Comparison of ENCODE assay signal across 37 cellular contexts in genomic region chr2:49192041-49192440, GRCh38. TPM values are rescaled to one million over a fixed set of nuclear protein-coding genes. Genes with fewer than 3 reads are reported as not detected.
"Had no signal": no experiment of that assay in that cellular context is flagged by ENCODE, and none has a peak within 500 bp of the region (broad histone marks: within the 10 kb centered on the region; RNA-seq: fewer than 3 reads in every experiment).

No MANE protein-coding gene starts in this region.

- H3K4me3 Mint-ChIP-seq: activated B cell treated with CpG ODN at 0.5 μM for 24 hours; activated CD4-positive, alpha-beta memory T cell treated with anti-CD3 and anti-CD28 coated beads for 36 hours; activated CD4-positive, alpha-beta T cell treated with anti-CD3 and anti-CD28 coated beads, Interleukin-2, amount 10 ng/mL, durations not matched to agents 24 days and 14 days; activated CD8-positive, alpha-beta memory T cell treated with anti-CD3 and anti-CD28 coated beads, Interleukin-2, amount 10 ng/mL, durations not matched to agents 7 days and 5 days; activated CD8-positive, alpha-beta T cell treated with anti-CD3 and anti-CD28 coated beads, Interleukin-2, amount 10 ng/mL, durations not matched to agents 7 days and 5 days; activated naive CD4-positive, alpha-beta T cell treated with anti-CD3 and anti-CD28 coated beads, Interleukin-2, amount 10 ng/mL, durations not matched to agents 7 days and 5 days; activated naive CD4-positive, alpha-beta T cell treated with anti-CD3 and anti-CD28 coated beads, Interleukin-2, amount 50 U/mL, for 24 hours; activated naive CD8-positive, alpha-beta T cell; activated naive CD8-positive, alpha-beta T cell treated with anti-CD3 and anti-CD28 coated beads, Interleukin-2, amount 10 ng/mL, durations not matched to agents 7 days and 5 days; activated naive CD8-positive, alpha-beta T cell treated with anti-CD3 and anti-CD28 coated beads, Interleukin-2, amount 50 U/mL, for 24 hours; activated T-cell treated with anti-CD3 and anti-CD28 coated beads, Interleukin-2, amount 50 U/mL, for 24 hours; T-helper 1 cell treated with Interleukin-12 subunit alpha and Interleukin-12 subunit beta and Interleukin-4 antibody, amounts not matched to agents 30 μg/mL and 1 μg/mL, for 36 hours; T-helper 2 cell treated with Interferon-gamma antibody and Interleukin-4, amounts not matched to agents 5 μg/mL and 100 μg/mL, for 36 hours had no signal

- H3K36me3 Mint-ChIP-seq: activated CD4-positive, alpha-beta memory T cell treated with anti-CD3 and anti-CD28 coated beads for 36 hours; activated CD8-positive, alpha-beta memory T cell treated with anti-CD3 and anti-CD28 coated beads, Interleukin-2, amount 10 ng/mL, durations not matched to agents 7 days and 5 days; activated naive CD4-positive, alpha-beta T cell treated with anti-CD3 and anti-CD28 coated beads, Interleukin-2, amount 10 ng/mL, durations not matched to agents 7 days and 5 days; activated naive CD4-positive, alpha-beta T cell treated with anti-CD3 and anti-CD28 coated beads, Interleukin-2, amount 50 U/mL, for 24 hours; activated naive CD8-positive, alpha-beta T cell; activated naive CD8-positive, alpha-beta T cell treated with anti-CD3 and anti-CD28 coated beads, Interleukin-2, amount 10 ng/mL, durations not matched to agents 7 days and 5 days had no signal

- H3K4me1 ChIP-seq: ascending aorta, breast epithelium had no signal

- H3K27ac ChIP-seq: ascending aorta, brain microvascular endothelial cell, breast epithelium, VCaP had no signal

- H3K27me3 Mint-ChIP-seq: activated B cell treated with CpG ODN at 0.5 μM for 24 hours; activated CD4-positive, alpha-beta memory T cell treated with anti-CD3 and anti-CD28 coated beads for 36 hours; activated CD4-positive, alpha-beta T cell treated with anti-CD3 and anti-CD28 coated beads, Interleukin-2, amount 10 ng/mL, durations not matched to agents 24 days and 14 days; activated CD8-positive, alpha-beta memory T cell treated with anti-CD3 and anti-CD28 coated beads, Interleukin-2, amount 10 ng/mL, durations not matched to agents 7 days and 5 days; activated naive CD4-positive, alpha-beta T cell treated with anti-CD3 and anti-CD28 coated beads, Interleukin-2, amount 10 ng/mL, durations not matched to agents 7 days and 5 days; activated naive CD4-positive, alpha-beta T cell treated with anti-CD3 and anti-CD28 coated beads, Interleukin-2, amount 50 U/mL, for 24 hours; activated naive CD8-positive, alpha-beta T cell; activated naive CD8-positive, alpha-beta T cell treated with anti-CD3 and anti-CD28 coated beads, Interleukin-2, amount 10 ng/mL, durations not matched to agents 7 days and 5 days; activated naive CD8-positive, alpha-beta T cell treated with anti-CD3 and anti-CD28 coated beads, Interleukin-2, amount 50 U/mL, for 24 hours; activated T-cell treated with anti-CD3 and anti-CD28 coated beads, Interleukin-2, amount 50 U/mL, for 24 hours had no signal

- ATAC-seq: activated CD8-positive, alpha-beta memory T cell treated with anti-CD3 and anti-CD28 coated beads, Interleukin-2, amount 10 ng/mL, durations not matched to agents 7 days and 5 days; activated CD8-positive, alpha-beta T cell treated with anti-CD3 and anti-CD28 coated beads, Interleukin-2, amount 10 ng/mL, durations not matched to agents 7 days and 5 days; activated naive CD8-positive, alpha-beta T cell treated with anti-CD3 and anti-CD28 coated beads, Interleukin-2, amount 50 U/mL, for 24 hours had no signal

- DNase-seq: activated B cell treated with CpG ODN at 0.5 μM for 24 hours; activated CD4-positive, alpha-beta memory T cell treated with anti-CD3 and anti-CD28 coated beads for 36 hours; activated CD4-positive, alpha-beta T cell treated with anti-CD3 and anti-CD28 coated beads for 4 hours; activated CD4-positive, alpha-beta T cell treated with anti-CD3 and anti-CD28 coated beads, Interleukin-2, amount 10 ng/mL, durations not matched to agents 24 days and 14 days; activated CD4-positive, alpha-beta T cell treated with anti-CD3 and anti-CD28 coated beads, Interleukin-2, amount 50 U/mL, for 1 hour; activated CD4-positive, alpha-beta T cell treated with anti-CD3 and anti-CD28 coated beads, Interleukin-2, amount 50 U/mL, for 4 hours; activated CD4-positive, CD25-positive, alpha-beta regulatory T cell treated with anti-CD3 and anti-CD28 coated beads, Interleukin-2, amount 50 U/mL, for 72 hours; activated CD8-positive, alpha-beta memory T cell treated with anti-CD3 and anti-CD28 coated beads for 24 hours; activated CD8-positive, alpha-beta memory T cell treated with anti-CD3 and anti-CD28 coated beads, Interleukin-2, amount 10 ng/mL, durations not matched to agents 7 days and 5 days; activated CD8-positive, alpha-beta memory T cell treated with anti-CD3 and anti-CD28 coated beads, Interleukin-2, amount 50 U/mL, for 48 hours; activated CD8-positive, alpha-beta T cell treated with anti-CD3 and anti-CD28 coated beads, Interleukin-2, amount 10 ng/mL, durations not matched to agents 7 days and 5 days; activated effector memory CD4-positive, alpha-beta T cell treated with Interleukin-2 at 50 U/mL for 16 hours; activated gamma-delta T cell; activated naive CD4-positive, alpha-beta T cell treated with anti-CD3 and anti-CD28 coated beads, Interleukin-2, amount 10 ng/mL, durations not matched to agents 7 days and 5 days; activated naive CD4-positive, alpha-beta T cell treated with Interleukin-2 at 50 U/mL for 16 hours; activated naive CD8-positive, alpha-beta T cell treated with anti-CD3 and anti-CD28 coated beads, Interleukin-2, amount 10 ng/mL, durations not matched to agents 7 days and 5 days; activated naive CD8-positive, alpha-beta T cell treated with anti-CD3 and anti-CD28 coated beads, Interleukin-2, amount 50 U/mL, for 24 hours; activated T-cell treated with anti-CD3 and anti-CD28 coated beads, Interleukin-2, amount 50 U/mL, for 24 hours; activated T-cell treated with anti-CD3 and anti-CD28 coated beads, Interleukin-2, amount 50 U/mL, for 48 hours; amygdala; anterior cingulate cortex; brain microvascular endothelial cell; central memory CD4-positive, alpha-beta T cell; T-helper 1 cell; T-helper 2 cell; T-helper 9 cell had no signal

- H3K4me3 ChIP-seq: ascending aorta, breast epithelium had no signal

- H3K27me3 ChIP-seq: ascending aorta, brain microvascular endothelial cell, breast epithelium had no signal

- H3K9me3 Mint-ChIP-seq: activated CD4-positive, alpha-beta T cell treated with anti-CD3 and anti-CD28 coated beads, Interleukin-2, amount 10 ng/mL, durations not matched to agents 24 days and 14 days; activated naive CD8-positive, alpha-beta T cell treated with anti-CD3 and anti-CD28 coated beads, Interleukin-2, amount 10 ng/mL, durations not matched to agents 7 days and 5 days; T-helper 1 cell treated with Interleukin-12 subunit alpha and Interleukin-12 subunit beta and Interleukin-4 antibody, amounts not matched to agents 30 μg/mL and 1 μg/mL, for 36 hours had no signal

- H3K36me3 ChIP-seq: ascending aorta, brain microvascular endothelial cell, breast epithelium had no signal

- H3K4me1 Mint-ChIP-seq: activated B cell treated with CpG ODN at 0.5 μM for 24 hours; activated CD4-positive, alpha-beta T cell treated with anti-CD3 and anti-CD28 coated beads, Interleukin-2, amount 10 ng/mL, durations not matched to agents 24 days and 14 days; activated CD8-positive, alpha-beta memory T cell treated with anti-CD3 and anti-CD28 coated beads, Interleukin-2, amount 10 ng/mL, durations not matched to agents 7 days and 5 days; activated naive CD4-positive, alpha-beta T cell treated with anti-CD3 and anti-CD28 coated beads, Interleukin-2, amount 10 ng/mL, durations not matched to agents 7 days and 5 days; activated naive CD4-positive, alpha-beta T cell treated with anti-CD3 and anti-CD28 coated beads, Interleukin-2, amount 50 U/mL, for 24 hours; activated naive CD8-positive, alpha-beta T cell treated with anti-CD3 and anti-CD28 coated beads, Interleukin-2, amount 10 ng/mL, durations not matched to agents 7 days and 5 days; activated naive CD8-positive, alpha-beta T cell treated with anti-CD3 and anti-CD28 coated beads, Interleukin-2, amount 50 U/mL, for 24 hours had no signal

- H3K27ac Mint-ChIP-seq: activated B cell treated with CpG ODN at 0.5 μM for 24 hours; activated CD4-positive, alpha-beta memory T cell treated with anti-CD3 and anti-CD28 coated beads for 36 hours; activated CD4-positive, alpha-beta T cell treated with anti-CD3 and anti-CD28 coated beads, Interleukin-2, amount 10 ng/mL, durations not matched to agents 24 days and 14 days; activated CD8-positive, alpha-beta memory T cell treated with anti-CD3 and anti-CD28 coated beads, Interleukin-2, amount 10 ng/mL, durations not matched to agents 7 days and 5 days; activated CD8-positive, alpha-beta T cell treated with anti-CD3 and anti-CD28 coated beads, Interleukin-2, amount 10 ng/mL, durations not matched to agents 7 days and 5 days; activated naive CD4-positive, alpha-beta T cell treated with anti-CD3 and anti-CD28 coated beads, Interleukin-2, amount 10 ng/mL, durations not matched to agents 7 days and 5 days; activated naive CD4-positive, alpha-beta T cell treated with anti-CD3 and anti-CD28 coated beads, Interleukin-2, amount 50 U/mL, for 24 hours; activated naive CD8-positive, alpha-beta T cell; activated naive CD8-positive, alpha-beta T cell treated with anti-CD3 and anti-CD28 coated beads, Interleukin-2, amount 10 ng/mL, durations not matched to agents 7 days and 5 days; activated naive CD8-positive, alpha-beta T cell treated with anti-CD3 and anti-CD28 coated beads, Interleukin-2, amount 50 U/mL, for 24 hours; activated T-cell treated with anti-CD3 and anti-CD28 coated beads, Interleukin-2, amount 50 U/mL, for 24 hours; activated T-helper 2 cell treated with anti-CD3 and anti-CD28 coated beads, Interferon-gamma antibody, Interleukin-2, Interleukin-4, amounts not matched to agents 10 μg/mL and 5 μg/mL and 100 μg/mL, durations not matched to agents 14 hours and 24 hours and 36 hours; T-helper 1 cell treated with Interleukin-12 subunit alpha and Interleukin-12 subunit beta and Interleukin-4 antibody, amounts not matched to agents 30 μg/mL and 1 μg/mL, for 36 hours; T-helper 2 cell treated with Interferon-gamma antibody and Interleukin-4, amounts not matched to agents 5 μg/mL and 100 μg/mL, for 36 hours had no signal

RNA-seq across cellular contexts. Expression of gene FSHR, which starts 37.7 kb away (rescaled TPM):
- total RNA-seq: activated B cell treated with CpG ODN at 0.5 μM for 24 hours; activated CD4-positive, alpha-beta memory T cell treated with anti-CD3 and anti-CD28 coated beads for 36 hours; activated CD4-positive, alpha-beta T cell treated with anti-CD3 and anti-CD28 coated beads, Interleukin-2, amount 10 ng/mL, durations not matched to agents 24 days and 14 days; activated CD8-positive, alpha-beta memory T cell treated with anti-CD3 and anti-CD28 coated beads, Interleukin-2, amount 10 ng/mL, durations not matched to agents 7 days and 5 days; activated CD8-positive, alpha-beta T cell treated with anti-CD3 and anti-CD28 coated beads, Interleukin-2, amount 10 ng/mL, durations not matched to agents 7 days and 5 days; activated naive CD8-positive, alpha-beta T cell treated with anti-CD3 and anti-CD28 coated beads, Interleukin-2, amount 10 ng/mL, durations not matched to agents 7 days and 5 days; activated T-helper 2 cell treated with anti-CD3 and anti-CD28 coated beads, Interferon-gamma antibody, Interleukin-2, Interleukin-4, amounts not matched to agents 10 μg/mL and 5 μg/mL and 100 μg/mL, durations not matched to agents 14 hours and 24 hours and 36 hours; ascending aorta; breast epithelium; cardiac septum; cerebellum had no signal
- polyA plus RNA-seq: adipose tissue had no signal
